Comparison of ENCODE assay signal across 8 cellular contexts in the genomic region with DNA sequence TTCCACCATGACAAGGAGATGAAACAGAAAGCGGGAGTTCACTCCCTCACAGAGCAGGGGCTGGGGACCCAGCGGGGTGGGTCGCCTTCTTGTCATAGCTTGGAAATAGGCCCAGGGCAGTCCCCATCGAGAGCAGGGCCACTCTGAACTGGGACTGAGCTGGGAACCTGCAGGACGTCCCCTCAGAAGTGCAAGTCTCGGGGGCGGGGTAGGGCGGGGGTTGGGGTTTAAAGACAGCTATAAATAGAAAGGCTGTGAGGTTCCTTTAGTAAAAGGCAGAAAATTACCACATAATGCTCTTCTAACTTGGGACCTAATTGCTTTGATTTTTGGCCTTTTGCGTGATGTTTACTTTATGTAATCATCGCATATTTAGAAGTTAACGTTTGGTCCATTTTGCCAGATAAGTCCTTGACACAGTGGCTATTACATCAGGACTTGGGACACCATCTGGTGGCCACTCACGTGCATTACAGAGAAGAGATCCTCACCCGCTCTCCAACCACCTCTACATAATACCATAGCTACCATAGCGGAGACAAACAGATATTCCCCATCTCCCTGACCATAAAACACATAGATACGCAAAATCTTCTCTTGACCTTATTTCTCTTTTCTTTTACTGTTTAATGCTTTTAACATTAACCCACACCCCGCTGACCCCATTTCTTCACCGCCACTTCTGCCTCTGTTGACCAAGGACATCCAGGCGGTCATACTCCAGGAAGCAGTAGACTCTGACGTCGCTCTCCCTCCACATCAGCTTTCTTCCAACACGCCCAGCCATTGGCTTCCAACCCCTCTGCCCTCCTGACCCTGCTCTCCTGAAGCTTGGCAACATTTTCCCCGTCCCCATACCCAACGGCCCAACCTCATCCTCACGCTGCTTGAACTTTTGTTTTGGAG. TPM values are rescaled to one million over a fixed set of nuclear protein-coding genes. Genes with fewer than 3 reads are reported as not detected.
DNase-seq lines count a peak whose midpoint lies in the region; ATAC-seq and TF ChIP-seq lines count a peak whose summit lies in the region.

No MANE protein-coding gene starts in this region.

- H3K4me1 Mint-ChIP-seq in CD8-positive, alpha-beta memory T cell = peaks cover 55 to 76% (median 66%) of the 10 kb centered on the region in 3 donors
- H3K4me1 Mint-ChIP-seq in activated CD8-positive, alpha-beta T cell treated with anti-CD3 and anti-CD28 coated beads for 36 hours (ENCODE audit: low read depth) = peaks cover 69% of the 10 kb centered on the region
- peaks cover 5% of the 10 kb centered on the region for H3K4me1 Mint-ChIP-seq in mesothelial cell of epicardium

- intact Hi-C loops in activated CD8-positive, alpha-beta T cell treated with anti-CD3 and anti-CD28 coated beads for 36 hours (cut with micrococcal nuclease) = no loop called here

- no peak for TF ChIP-seq EP300 in tibial nerve (IDR thresholded peaks at IDR 0.05)

- CTCF ChIA-PET in CD8-positive, alpha-beta memory T cell (lab: Charles Lee) = interaction anchor here (0.8 to 2.4 kb wide), 9 partner anchors 19 to 148 kb away, joined by 3 to 10 read pairs (median 3); no protein-coding TSS in a partner anchor
- CTCF ChIA-PET in activated CD8-positive, alpha-beta T cell treated with anti-CD3 and anti-CD28 coated beads for 36 hours (lab: Charles Lee) = interaction anchor here (0.7 to 3.4 kb wide), 40 partner anchors 11 to 264 kb away, joined by 3 to 27 read pairs (median 6); partner anchors contain the start of genes CCDC42, MFSD6L, MYH10 and PIK3R5

- TF ChIP-seq POLR2A in erythroblast (IDR thresholded peaks at IDR 0.05; ENCODE audit: low read length) = no peak
- no peak for TF ChIP-seq POLR2A in tibial nerve (IDR thresholded peaks at IDR 0.05)

- H3K27ac ChIP-seq in CD8-positive, alpha-beta memory T cell (ENCODE audit: low read depth, low read length) = no peak overlapping the region
- no peak overlapping the region for H3K27ac ChIP-seq in tibial nerve

- H3K4me3 Mint-ChIP-seq in CD8-positive, alpha-beta memory T cell = peak overlapping the region in 3 of 7 donors; percentile 1 to 9 (median 2)
- H3K4me3 Mint-ChIP-seq in activated CD8-positive, alpha-beta T cell treated with anti-CD3 and anti-CD28 coated beads for 36 hours = no peak overlapping the region
- peak overlapping the region; percentile 36 for H3K4me3 Mint-ChIP-seq in mesothelial cell of epicardium

- no peaks in the 10 kb centered on the region for H3K9me3 ChIP-seq in CD8-positive, alpha-beta memory T cell (ENCODE audit: low read length)
- no peaks in the 10 kb centered on the region for H3K9me3 ChIP-seq in tibial nerve

- peak in 2 of 5 donors; percentile 28 to 46 for DNase-seq in CD8-positive, alpha-beta memory T cell
- DNase-seq in H7 = peak; percentile 84
- DNase-seq in NCI-H69 (lab: John Stamatoyannopoulos, UW) = peak; percentile 56
- peak; percentile 77 for DNase-seq in activated CD8-positive, alpha-beta T cell treated with anti-CD3 and anti-CD28 coated beads for 36 hours
- DNase-seq in erythroblast (lab: John Stamatoyannopoulos, UW) = peak; percentile 55 to 67
- DNase-seq in mesothelial cell of epicardium (ENCODE audit: low spot score in 2 of 2, unreplicated experiment in 2 of 2) = peak in 1 of 2 experiments; percentile 62
- peak; percentile 36 to 70 for DNase-seq in tibial nerve (ENCODE audit: low spot score in 2 of 2)
- no peak for DNase-seq in NCI-H128 (lab: John Stamatoyannopoulos, UW; ENCODE audit: unreplicated experiment)

- H3K9me3 Mint-ChIP-seq in CD8-positive, alpha-beta memory T cell = no peaks in the 10 kb centered on the region
- H3K9me3 Mint-ChIP-seq in activated CD8-positive, alpha-beta T cell treated with anti-CD3 and anti-CD28 coated beads for 36 hours = no peaks in the 10 kb centered on the region
- H3K9me3 Mint-ChIP-seq in mesothelial cell of epicardium = no peaks in the 10 kb centered on the region

- peaks cover 42% of the 10 kb centered on the region for H3K36me3 ChIP-seq in CD8-positive, alpha-beta memory T cell (ENCODE audit: insufficient read depth, low read length)
- H3K36me3 ChIP-seq in H7 (replicated peaks; ENCODE audit: control insufficient read depth, insufficient read depth, low read length) (no peaks in the 10 kb centered on the region), tibial nerve (no peaks in the 10 kb centered on the region)

- WGBS in tibial nerve, 2 donors = 38 to 45% methylated on average over 24 of the region's 24 CpGs

- POLR2A ChIA-PET in CD8-positive, alpha-beta memory T cell (lab: Charles Lee) = interaction anchor here (0.8 kb wide), 1 partner anchor 52 kb away, joined by 3 read pairs; no protein-coding TSS in a partner anchor
- POLR2A ChIA-PET in activated CD8-positive, alpha-beta T cell treated with anti-CD3 and anti-CD28 coated beads for 36 hours (lab: Charles Lee) = interaction anchor here (0.8 to 1.8 kb wide), 10 partner anchors 9 to 100 kb away, joined by 3 to 8 read pairs (median 4); no protein-coding TSS in a partner anchor

- no peaks in the 10 kb centered on the region for H3K27me3 ChIP-seq in CD8-positive, alpha-beta memory T cell (ENCODE audit: insufficient read depth, low read length, poor library complexity, severe bottlenecking)
- H3K27me3 ChIP-seq in H7 (ENCODE audit: control insufficient read depth, insufficient read depth, low read length) (no peaks in the 10 kb centered on the region; the same call in 1 of the 2 replicates), tibial nerve (no peaks in the 10 kb centered on the region)

- peak overlapping the region; percentile 65 to 99 (median 91) for H3K27ac Mint-ChIP-seq in CD8-positive, alpha-beta memory T cell
- H3K27ac Mint-ChIP-seq in activated CD8-positive, alpha-beta T cell treated with anti-CD3 and anti-CD28 coated beads for 36 hours = peak overlapping the region; percentile 60
- no peak overlapping the region for H3K27ac Mint-ChIP-seq in mesothelial cell of epicardium

- H3K36me3 Mint-ChIP-seq in CD8-positive, alpha-beta memory T cell = peaks cover 12 to 83% (median 24%) of the 10 kb centered on the region in 3 donors
- H3K36me3 Mint-ChIP-seq in activated CD8-positive, alpha-beta T cell treated with anti-CD3 and anti-CD28 coated beads for 36 hours (ENCODE audit: low read depth) = peaks cover 56% of the 10 kb centered on the region
- no peaks in the 10 kb centered on the region for H3K36me3 Mint-ChIP-seq in mesothelial cell of epicardium

- no peak overlapping the region for H3K4me3 ChIP-seq in CD8-positive, alpha-beta memory T cell (ENCODE audit: low read length)
- H3K4me3 ChIP-seq in H7 (ENCODE audit: insufficient read depth, low read depth, low read length) = peak overlapping the region; percentile 25
- no peak overlapping the region for H3K4me3 ChIP-seq in tibial nerve

- H3K27me3 Mint-ChIP-seq in CD8-positive, alpha-beta memory T cell = peaks cover 0 to 1% of the 10 kb centered on the region in 2 donors
- H3K27me3 Mint-ChIP-seq in activated CD8-positive, alpha-beta T cell treated with anti-CD3 and anti-CD28 coated beads for 36 hours = no peaks in the 10 kb centered on the region
- peaks cover 46% of the 10 kb centered on the region for H3K27me3 Mint-ChIP-seq in mesothelial cell of epicardium (ENCODE audit: low read depth)

- peaks cover 52% of the 10 kb centered on the region for H3K4me1 ChIP-seq in CD8-positive, alpha-beta memory T cell (ENCODE audit: insufficient read depth, low read length)
- peaks cover 0 to 6% (median 0%) of the 10 kb centered on the region in 4 donors for H3K4me1 ChIP-seq in tibial nerve

- peak; percentile 84 for TF ChIP-seq CTCF in activated CD8-positive, alpha-beta T cell treated with anti-CD3 and anti-CD28 coated beads for 36 hours (IDR thresholded peaks at IDR 0.05)
- TF ChIP-seq CTCF in mesothelial cell of epicardium (IDR thresholded peaks at IDR 0.05; ENCODE audit: unreplicated experiment) (peak; percentile 79), tibial nerve (IDR thresholded peaks at IDR 0.05) (peak; percentile 63 to 75 (median 71))

- peak; percentile 60 for ATAC-seq in activated CD8-positive, alpha-beta T cell treated with anti-CD3 and anti-CD28 coated beads for 36 hours

RNA-seq across cellular contexts. Expression of gene PIK3R6, which starts 27.5 kb away (rescaled TPM):
- total RNA-seq in CD8-positive, alpha-beta memory T cell = under 1 TPM; 0.18 to 0.35 TPM
- polyA plus RNA-seq in CD8-positive, alpha-beta memory T cell = 0.61 TPM
- total RNA-seq in H7 (2014; rRNA removed; shearing (Covaris generic)) = 0.14 TPM in 1 of 2 replicates, not detected in the other
- 1 to 10 TPM; 3.8 to 3.9 TPM for total RNA-seq in activated CD8-positive, alpha-beta T cell treated with anti-CD3 and anti-CD28 coated beads for 36 hours
- total RNA-seq in mesothelial cell of epicardium = not detected in 3 replicates
- 1 to 10 TPM in 2 of 4 donors, under 1 TPM in 2; 0.59 to 4.8 (median 1.7) TPM for total RNA-seq in tibial nerve
